10 cellular contexts compared by ENCODE assay signal in the genomic region with DNA sequence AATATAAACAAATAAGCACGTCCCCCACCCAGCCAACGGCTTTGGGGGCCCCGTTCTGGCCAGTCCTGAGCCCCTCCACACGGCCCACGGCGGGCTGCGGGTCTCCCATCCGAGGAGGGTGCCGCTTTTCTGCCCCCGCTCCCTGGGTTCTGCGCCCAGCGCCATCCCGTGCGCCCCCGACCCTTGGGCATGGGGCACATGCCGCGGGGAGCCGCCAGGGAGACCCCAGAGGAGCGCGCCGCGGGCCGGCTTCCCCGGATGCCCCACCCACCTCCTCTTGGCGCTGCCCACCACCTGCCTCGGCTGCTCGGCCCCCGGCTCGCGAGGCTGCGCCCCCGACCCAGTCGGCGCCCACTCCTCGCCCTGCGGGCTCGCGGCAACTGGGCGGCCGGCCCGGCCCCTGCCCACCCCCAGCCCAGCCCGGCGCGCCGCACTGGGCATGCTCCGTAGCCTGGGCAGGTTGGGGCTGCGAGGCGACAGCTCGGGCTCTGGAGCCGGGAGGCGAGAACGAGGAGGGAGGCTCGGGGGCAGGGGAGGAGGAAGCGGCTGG. TPM values are rescaled to one million over a fixed set of nuclear protein-coding genes. Genes with fewer than 3 reads are reported as not detected.
DNase-seq lines count a peak whose midpoint lies in the region; ATAC-seq and TF ChIP-seq lines count a peak whose summit lies in the region.
"Had no signal": no experiment of that assay in that cellular context is flagged by ENCODE, and none has a peak within 500 bp of the region (broad histone marks: within the 10 kb centered on the region; RNA-seq: fewer than 3 reads in every experiment).

No MANE protein-coding gene starts in this region.

- no peaks in the 10 kb centered on the region for H3K27me3 ChIP-seq in right atrium auricular region
- peaks cover 5 to 12% (median 5%) of the 10 kb centered on the region in 3 donors for H3K27me3 ChIP-seq in gastrocnemius medialis

- in situ Hi-C loops in gastrocnemius medialis (cut with MboI; ENCODE audit: low sequenced_read_pairs in 4 of 4) = no loop called here

- H3K9me3 Mint-ChIP-seq in natural killer cell treated with Interleukin-12 subunit alpha and Interleukin-12 subunit beta and Interleukin-15 and Interleukin-18, amount 100 ng/mL, for 72 hours = peaks cover 3% of the 10 kb centered on the region
- peaks cover 3 to 9% of the 10 kb centered on the region in 2 donors for H3K9me3 Mint-ChIP-seq in natural killer cell

- H3K36me3 ChIP-seq in right atrium auricular region (no peaks in the 10 kb centered on the region), gastrocnemius medialis (no peaks in the 10 kb centered on the region)

- H3K27ac ChIP-seq in right atrium auricular region = peak overlapping the region; percentile 90
- peak overlapping the region; percentile 62 to 78 (median 66) for H3K27ac ChIP-seq in gastrocnemius medialis

- H3K4me1 ChIP-seq in right atrium auricular region (peaks cover 0 to 14% of the 10 kb centered on the region in 2 donors), gastrocnemius medialis (peaks cover 0 to 5% of the 10 kb centered on the region in 2 donors)

- intact Hi-C loops in natural killer cell (cut with micrococcal nuclease) (no loop called here), gastrocnemius medialis (cut with DNase I; ENCODE audit: low total_unique reads) (no loop called here)

- TF ChIP-seq POLR2A in gastrocnemius medialis (IDR thresholded peaks at IDR 0.05) = no peak

- no peaks in the 10 kb centered on the region for H3K9me3 ChIP-seq in right atrium auricular region
- no peaks in the 10 kb centered on the region for H3K9me3 ChIP-seq in gastrocnemius medialis

- TF ChIP-seq CTCF in natural killer cell (IDR thresholded peaks at IDR 0.05) = no peak
- no peak for TF ChIP-seq CTCF in WI38 (IDR thresholded peaks at IDR 0.05; ENCODE audit: low read depth, low read length)
- no peak for TF ChIP-seq CTCF in right atrium auricular region (IDR thresholded peaks at IDR 0.05)
- TF ChIP-seq CTCF in gastrocnemius medialis (IDR thresholded peaks at IDR 0.05 in 4 of 5, conservative IDR thresholded peaks at IDR 0.05 in 1 of 5) = no peak

- H3K36me3 Mint-ChIP-seq in natural killer cell treated with Interleukin-12 subunit alpha and Interleukin-12 subunit beta and Interleukin-15 and Interleukin-18, amount 100 ng/mL, for 72 hours = peaks cover 6% of the 10 kb centered on the region
- H3K36me3 Mint-ChIP-seq in natural killer cell = peaks cover 8% of the 10 kb centered on the region

- no peak overlapping the region for H3K4me3 Mint-ChIP-seq in natural killer cell treated with Interleukin-12 subunit alpha and Interleukin-12 subunit beta and Interleukin-15 and Interleukin-18, amount 100 ng/mL, for 72 hours
- H3K4me3 Mint-ChIP-seq in natural killer cell = no peak overlapping the region
- H3K4me3 Mint-ChIP-seq: activated T-cell treated with anti-CD3 and anti-CD28 coated beads, Interleukin-2, amount 50 U/mL, for 4 hours had no signal

- no peak for DNase-seq in natural killer cell treated with Interleukin-12 subunit alpha and Interleukin-12 subunit beta and Interleukin-15 and Interleukin-18, amount 100 ng/mL, for 72 hours (ENCODE audit: low spot score)
- no peak for DNase-seq in natural killer cell
- DNase-seq in right atrium auricular region (ENCODE audit: low spot score) = no peak
- DNase-seq in gastrocnemius medialis = no peak
- DNase-seq: activated T-cell treated with anti-CD3 and anti-CD28 coated beads, Interleukin-2, amount 50 U/mL, for 4 hours had no signal

- H3K27ac Mint-ChIP-seq in natural killer cell treated with Interleukin-12 subunit alpha and Interleukin-12 subunit beta and Interleukin-15 and Interleukin-18, amount 100 ng/mL, for 72 hours = no peak overlapping the region
- no peak overlapping the region for H3K27ac Mint-ChIP-seq in natural killer cell
- H3K27ac Mint-ChIP-seq: stimulated activated naive CD8-positive, alpha-beta T cell treated with anti-CD3 and anti-CD28 coated beads, Interleukin-15, Interleukin-2, amounts not matched to agents 100 ng/mL and 50 ng/mL, for 24 hours had no signal

- peaks cover 4 to 5% of the 10 kb centered on the region in 2 donors for H3K4me1 Mint-ChIP-seq in natural killer cell treated with Interleukin-12 subunit alpha and Interleukin-12 subunit beta and Interleukin-15 and Interleukin-18, amount 100 ng/mL, for 72 hours (ENCODE audit: low read depth in 2 of 2)
- H3K4me1 Mint-ChIP-seq in natural killer cell = peaks cover 4 to 5% of the 10 kb centered on the region in 2 donors

- peaks cover 6 to 15% of the 10 kb centered on the region in 2 donors for H3K27me3 Mint-ChIP-seq in natural killer cell treated with Interleukin-12 subunit alpha and Interleukin-12 subunit beta and Interleukin-15 and Interleukin-18, amount 100 ng/mL, for 72 hours
- H3K27me3 Mint-ChIP-seq in natural killer cell (ENCODE audit: low read depth in 2 of 2) = peaks cover 20 to 32% of the 10 kb centered on the region in 2 donors

- H3K4me3 ChIP-seq in WI38 (ENCODE audit: low read depth, low read length) (peak overlapping the region; percentile 84), right atrium auricular region (peak overlapping the region; percentile 77 to 93), gastrocnemius medialis (peak overlapping the region; percentile 57 to 69 (median 66))

- peak; percentile 20 to 24 for ATAC-seq in natural killer cell treated with Interleukin-12 subunit alpha and Interleukin-12 subunit beta and Interleukin-15 and Interleukin-18, amount 100 ng/mL, for 72 hours
- ATAC-seq in natural killer cell (no peak), gastrocnemius medialis (peak in 1 of 2 donors; percentile 37), HG02870 (IDR thresholded peaks at IDR 0.05; ENCODE audit: unreplicated experiment) (no peak), GM19455 (IDR thresholded peaks at IDR 0.05; ENCODE audit: unreplicated experiment) (no peak), GM19324 (IDR thresholded peaks at IDR 0.05; ENCODE audit: low FRiP score, unreplicated experiment) (no peak)

RNA-seq across cellular contexts. Expression of gene PLCB4, which starts 0.6 kb away (rescaled TPM):
- not detected for total RNA-seq in natural killer cell treated with Interleukin-12 subunit alpha and Interleukin-12 subunit beta and Interleukin-15 and Interleukin-18, amount 100 ng/mL, for 72 hours
- total RNA-seq in natural killer cell (under 1 TPM in 2 of 3 donors, not detected in 1; 0.05 to 0.40 TPM), right atrium auricular region (10 to 100 TPM; 14.3 to 32.4 TPM), gastrocnemius medialis (1 to 10 TPM; 2.3 to 3.9 (median 3.3) TPM)

Comparison
In these comparisons a context has a peak if more than half of its experiments do, and no peak if none do; other contexts are left out.
1. ATAC-seq: peak in natural killer cell treated with Interleukin-12 subunit alpha and Interleukin-12 subunit beta and Interleukin-15 and Interleukin-18, amount 100 ng/mL, for 72 hours (2 of 2); none in natural killer cell (0 of 3), HG02870 (single experiment), GM19455 (single experiment) and GM19324 (single experiment).
2. Peak in every context shown above with its lines, with median percentiles within 50 percentile points of each other: H3K4me3 ChIP-seq.